24 cellular contexts compared by ENCODE assay signal in genomic region chr11:46069595-46069994, GRCh38. TPM values are rescaled to one million over a fixed set of nuclear protein-coding genes. Genes with fewer than 3 reads are reported as not detected.
DNase-seq lines count a peak whose midpoint lies in the region; ATAC-seq, FAIRE-seq and TF ChIP-seq lines count a peak whose summit lies in the region.
"Had no signal": no experiment of that assay in that cellular context is flagged by ENCODE, and none has a peak within 500 bp of the region (broad histone marks: within the 10 kb centered on the region; RNA-seq: fewer than 3 reads in every experiment).

No MANE protein-coding gene starts in this region.

- peak; percentile 75 for FAIRE-seq in H54 (lab: Jason Lieb, UNC)
- FAIRE-seq: A549, D721Med, GM12878, GM19239 had no signal

- intact Hi-C loops in activated CD8-positive, alpha-beta T cell treated with anti-CD3 and anti-CD28 coated beads for 36 hours (cut with micrococcal nuclease): no loop called here

- peaks cover 16% of the 10 kb centered on the region for H3K4me1 Mint-ChIP-seq in activated CD8-positive, alpha-beta T cell treated with anti-CD3 and anti-CD28 coated beads for 36 hours (ENCODE audit: low read depth)
- peaks cover 3% of the 10 kb centered on the region for H3K4me1 Mint-ChIP-seq in activated CD8-positive, alpha-beta T cell treated with anti-CD3 and anti-CD28 coated beads, Interleukin-2, amount 10 ng/mL, durations not matched to agents 7 days and 5 days (ENCODE audit: low read depth)
- peaks cover 12 to 17% (median 17%) of the 10 kb centered on the region in 3 donors for H3K4me1 Mint-ChIP-seq in T-cell
- H3K4me1 Mint-ChIP-seq: CD14-positive monocyte had no signal

- H3K4me3 ChIP-seq in osteoblast (ENCODE audit: insufficient read depth, low read length): no peak overlapping the region
- H3K4me3 ChIP-seq: A549; BLaER1 treated with 17β-estradiol and CSF1 and Interleukin-3, amounts not matched to agents 10 nM and 100 nM; GM12878; GM23338; HAP-1 had no signal

- no peak for DNase-seq in activated CD8-positive, alpha-beta T cell treated with anti-CD3 and anti-CD28 coated beads for 36 hours
- no peak for DNase-seq in activated CD8-positive, alpha-beta T cell treated with anti-CD3 and anti-CD28 coated beads, Interleukin-2, amount 10 ng/mL, durations not matched to agents 7 days and 5 days
- DNase-seq in H54 (ENCODE audit: insufficient read length, low spot score): no peak
- peak; percentile 22 for DNase-seq in osteoblast (ENCODE audit: insufficient read length, low spot score, missing footprints)
- no peak for DNase-seq in T-cell
- DNase-seq: 8988T; ACHN; AML-193; BE2C; CD4-positive, alpha-beta T cell; CD8-positive, alpha-beta memory T cell; DMS 273 treated with DMSO at 0.1 percent for 48 hours; DMS79; GDM1; HFFc6 had no signal

- POLR2A ChIA-PET in activated CD8-positive, alpha-beta T cell treated with anti-CD3 and anti-CD28 coated beads for 36 hours (lab: Charles Lee): interaction anchor here (0.7 kb wide), 1 partner anchor 92 kb away, joined by 3 read pairs; no protein-coding TSS in a partner anchor
- POLR2A ChIA-PET in activated CD8-positive, alpha-beta T cell treated with anti-CD3 and anti-CD28 coated beads, Interleukin-2, amount 10 ng/mL, durations not matched to agents 7 days and 5 days (lab: Charles Lee): interaction anchor here (0.7 kb wide), 1 partner anchor 424 kb away, joined by 3 read pairs; no protein-coding TSS in a partner anchor
- POLR2A ChIA-PET in T-cell (lab: Charles Lee): no interaction called here

- no peak for TF ChIP-seq POLR2A in H54 (IDR thresholded peaks at IDR 0.05; ENCODE audit: low read depth, low read length)

- H3K9me3 ChIP-seq in osteoblast (ENCODE audit: low read depth, low read length): no peaks in the 10 kb centered on the region
- H3K9me3 ChIP-seq: A549; BE2C; BLaER1 treated with 17β-estradiol and CSF1 and Interleukin-3, amounts not matched to agents 10 nM and 100 nM; HAP-1 had no signal

- H3K27me3 Mint-ChIP-seq in activated CD8-positive, alpha-beta T cell treated with anti-CD3 and anti-CD28 coated beads for 36 hours: no peaks in the 10 kb centered on the region
- H3K27me3 Mint-ChIP-seq in activated CD8-positive, alpha-beta T cell treated with anti-CD3 and anti-CD28 coated beads, Interleukin-2, amount 10 ng/mL, durations not matched to agents 7 days and 5 days (ENCODE audit: low read depth): no peaks in the 10 kb centered on the region
- H3K27me3 Mint-ChIP-seq in T-cell: no peaks in the 10 kb centered on the region
- H3K27me3 Mint-ChIP-seq: CD4-positive, alpha-beta T cell; CD8-positive, alpha-beta memory T cell had no signal

- TF ChIP-seq CTCF in activated CD8-positive, alpha-beta T cell treated with anti-CD3 and anti-CD28 coated beads for 36 hours (IDR thresholded peaks at IDR 0.05): no peak
- no peak for TF ChIP-seq CTCF in osteoblast (IDR thresholded peaks at IDR 0.05; ENCODE audit: extremely low read depth, low read depth, low read length)

- H3K36me3 ChIP-seq in osteoblast (ENCODE audit: insufficient read depth, low read length): peaks cover 5% of the 10 kb centered on the region
- H3K36me3 ChIP-seq: BE2C, HAP-1 had no signal

- no peak overlapping the region for H3K4me2 ChIP-seq in osteoblast (ENCODE audit: insufficient read depth, low read length)
- H3K4me2 ChIP-seq: A549; BLaER1 treated with 17β-estradiol and CSF1 and Interleukin-3, amounts not matched to agents 10 nM and 100 nM; GM23338 had no signal

- peaks cover 5% of the 10 kb centered on the region for H3K36me3 Mint-ChIP-seq in activated CD8-positive, alpha-beta T cell treated with anti-CD3 and anti-CD28 coated beads for 36 hours (ENCODE audit: low read depth)
- no peaks in the 10 kb centered on the region for H3K36me3 Mint-ChIP-seq in activated CD8-positive, alpha-beta T cell treated with anti-CD3 and anti-CD28 coated beads, Interleukin-2, amount 10 ng/mL, durations not matched to agents 7 days and 5 days (ENCODE audit: low read depth)
- peaks cover 52% of the 10 kb centered on the region for H3K36me3 Mint-ChIP-seq in T-cell

- no peak overlapping the region for H3K4me3 Mint-ChIP-seq in activated CD8-positive, alpha-beta T cell treated with anti-CD3 and anti-CD28 coated beads for 36 hours
- H3K4me3 Mint-ChIP-seq in activated CD8-positive, alpha-beta T cell treated with anti-CD3 and anti-CD28 coated beads, Interleukin-2, amount 10 ng/mL, durations not matched to agents 7 days and 5 days: no peak overlapping the region
- H3K4me3 Mint-ChIP-seq in T-cell: no peak overlapping the region
- H3K4me3 Mint-ChIP-seq: CD14-positive monocyte; CD4-positive, alpha-beta T cell; CD8-positive, alpha-beta memory T cell; GM23338; HFFc6 had no signal

- CTCF ChIA-PET in activated CD8-positive, alpha-beta T cell treated with anti-CD3 and anti-CD28 coated beads for 36 hours (lab: Charles Lee): interaction anchor here (1.1 to 1.4 kb wide), 2 partner anchors 65 to 105 kb away, joined by 3 read pairs; no protein-coding TSS in a partner anchor
- CTCF ChIA-PET in activated CD8-positive, alpha-beta T cell treated with anti-CD3 and anti-CD28 coated beads, Interleukin-2, amount 10 ng/mL, durations not matched to agents 7 days and 5 days (lab: Charles Lee): no interaction called here
- CTCF ChIA-PET in T-cell (lab: Charles Lee): no interaction called here

- no peak overlapping the region for H3K27ac Mint-ChIP-seq in activated CD8-positive, alpha-beta T cell treated with anti-CD3 and anti-CD28 coated beads for 36 hours
- H3K27ac Mint-ChIP-seq in activated CD8-positive, alpha-beta T cell treated with anti-CD3 and anti-CD28 coated beads, Interleukin-2, amount 10 ng/mL, durations not matched to agents 7 days and 5 days: no peak overlapping the region
- H3K27ac Mint-ChIP-seq in T-cell: no peak overlapping the region
- H3K27ac Mint-ChIP-seq: CD14-positive monocyte; CD4-positive, alpha-beta T cell; GM23338; HFFc6 had no signal

- no peak overlapping the region for H2AFZ ChIP-seq in osteoblast (ENCODE audit: low read length)
- H2AFZ ChIP-seq: GM23338 had no signal

- H3K79me2 ChIP-seq in osteoblast (ENCODE audit: insufficient read depth, low read length): no peaks in the 10 kb centered on the region

- peaks cover 12% of the 10 kb centered on the region for H4K20me1 ChIP-seq in osteoblast (ENCODE audit: insufficient read depth, low read length)

- H3K27me3 ChIP-seq in osteoblast (ENCODE audit: insufficient read depth, low read length): no peaks in the 10 kb centered on the region
- H3K27me3 ChIP-seq: BE2C; BLaER1 treated with 17β-estradiol and CSF1 and Interleukin-3, amounts not matched to agents 10 nM and 100 nM had no signal

- H3K4me1 ChIP-seq in osteoblast (ENCODE audit: insufficient read depth, low read length): peaks cover 5% of the 10 kb centered on the region
- H3K4me1 ChIP-seq: A549, BE2C, HAP-1 had no signal

- no peaks in the 10 kb centered on the region for H3K9me3 Mint-ChIP-seq in activated CD8-positive, alpha-beta T cell treated with anti-CD3 and anti-CD28 coated beads for 36 hours
- H3K9me3 Mint-ChIP-seq in activated CD8-positive, alpha-beta T cell treated with anti-CD3 and anti-CD28 coated beads, Interleukin-2, amount 10 ng/mL, durations not matched to agents 7 days and 5 days (ENCODE audit: insufficient read depth): no peaks in the 10 kb centered on the region
- no peaks in the 10 kb centered on the region for H3K9me3 Mint-ChIP-seq in T-cell
- H3K9me3 Mint-ChIP-seq: CD14-positive monocyte; CD4-positive, alpha-beta T cell; CD8-positive, alpha-beta memory T cell; GM23338; HFFc6 had no signal

- H3K27ac ChIP-seq in osteoblast (ENCODE audit: low read depth, low read length): no peak overlapping the region
- H3K27ac ChIP-seq: A549; BLaER1 treated with 17β-estradiol and CSF1 and Interleukin-3, amounts not matched to agents 10 nM and 100 nM had no signal

- ATAC-seq in activated CD8-positive, alpha-beta T cell treated with anti-CD3 and anti-CD28 coated beads for 36 hours: peak; percentile 53
- ATAC-seq in activated CD8-positive, alpha-beta T cell treated with anti-CD3 and anti-CD28 coated beads, Interleukin-2, amount 10 ng/mL, durations not matched to agents 7 days and 5 days: no peak
- no peak for ATAC-seq in HG03135 (IDR thresholded peaks at IDR 0.05; ENCODE audit: unreplicated experiment)
- ATAC-seq in T-cell (replicated peaks in 1 of 4): no peak
- ATAC-seq: A549, GM12878, GM23338 had no signal

RNA-seq across cellular contexts. Expression of gene PHF21A, which starts 51.7 kb away (rescaled TPM):
- 10 to 100 TPM; 36.2 to 40.4 TPM for total RNA-seq in activated CD8-positive, alpha-beta T cell treated with anti-CD3 and anti-CD28 coated beads for 36 hours
- total RNA-seq in activated CD8-positive, alpha-beta T cell treated with anti-CD3 and anti-CD28 coated beads, Interleukin-2, amount 10 ng/mL, durations not matched to agents 7 days and 5 days: 10 to 100 TPM; 26.9 to 27.0 TPM
- 23.0 and 26.4 TPM in 2 replicates for total RNA-seq in osteoblast
- 10 to 100 TPM; 45.5 to 82.9 (median 57.4) TPM for total RNA-seq in T-cell

Comparison
In these comparisons a context has a peak if more than half of its experiments do, and no peak if none do; other contexts are left out.
1. POLR2A ChIA-PET loops: an anchor here in activated CD8-positive, alpha-beta T cell treated with anti-CD3 and anti-CD28 coated beads for 36 hours (0.7 kb wide) and activated CD8-positive, alpha-beta T cell treated with anti-CD3 and anti-CD28 coated beads, Interleukin-2, amount 10 ng/mL, durations not matched to agents 7 days and 5 days (0.7 kb wide); none called in T-cell.